13 cellular contexts compared by ENCODE assay signal in genomic region chr22:48259991-48260670, GRCh38.
DNase-seq lines count a peak whose midpoint lies in the region; ATAC-seq lines count a peak whose summit lies in the region.
"Had no signal": no experiment of that assay in that cellular context is flagged by ENCODE, and none has a peak within 500 bp of the region (broad histone marks: within the 10 kb centered on the region; RNA-seq: fewer than 3 reads in every experiment).

No MANE protein-coding gene starts in this region.

- no peaks in the 10 kb centered on the region for H3K4me1 Mint-ChIP-seq in stimulated activated memory B cell treated with anti-CD40 and anti-IgM and Interleukin-4, amounts not matched to agents 10 μg/mL and 1 μg/mL and 100 μg/mL, for 72 hours

- DNase-seq in DMS 273 (lab: John Stamatoyannopoulos, UW; ENCODE audit: unreplicated experiment) (peak; percentile 64), DMS 273 treated with DMSO at 0.1 percent for 48 hours (lab: John Stamatoyannopoulos, UW) (no peak), NCI-H446 (lab: John Stamatoyannopoulos, UW) (peak; percentile 75 to 90), cerebellar nuclear complex (lab: John Stamatoyannopoulos, UW) (peak; percentile 45 to 80), SIG-M5 (lab: John Stamatoyannopoulos, UW) (no peak)
- DNase-seq: CD8-positive, alpha-beta T cell; COR-L47; DMS53; GM23248 had no signal

- H3K36me3 Mint-ChIP-seq in stimulated activated memory B cell treated with anti-CD40 and anti-IgM and Interleukin-4, amounts not matched to agents 10 μg/mL and 1 μg/mL and 100 μg/mL, for 72 hours = no peaks in the 10 kb centered on the region
- H3K36me3 Mint-ChIP-seq: CD14-positive monocyte; CD8-positive, alpha-beta T cell had no signal

- peaks cover 11% of the 10 kb centered on the region for H3K27me3 Mint-ChIP-seq in stimulated activated memory B cell treated with anti-CD40 and anti-IgM and Interleukin-4, amounts not matched to agents 10 μg/mL and 1 μg/mL and 100 μg/mL, for 72 hours

- ATAC-seq in stimulated activated memory B cell treated with anti-CD40 and anti-IgM and Interleukin-4, amounts not matched to agents 10 μg/mL and 1 μg/mL and 100 μg/mL, for 72 hours = no peak
- no peak for ATAC-seq in HG02885 (IDR thresholded peaks at IDR 0.05; ENCODE audit: poor library complexity, unreplicated experiment)
- ATAC-seq: CD8-positive, alpha-beta T cell; HCT116 had no signal

- no peak overlapping the region for H3K27ac Mint-ChIP-seq in stimulated activated memory B cell treated with anti-CD40 and anti-IgM and Interleukin-4, amounts not matched to agents 10 μg/mL and 1 μg/mL and 100 μg/mL, for 72 hours
- H3K27ac Mint-ChIP-seq: CD14-positive monocyte; CD8-positive, alpha-beta T cell had no signal

- no peak overlapping the region for H3K4me3 Mint-ChIP-seq in stimulated activated memory B cell treated with anti-CD40 and anti-IgM and Interleukin-4, amounts not matched to agents 10 μg/mL and 1 μg/mL and 100 μg/mL, for 72 hours
- H3K4me3 Mint-ChIP-seq: CD14-positive monocyte; CD8-positive, alpha-beta T cell had no signal

- H3K9me3 Mint-ChIP-seq in stimulated activated memory B cell treated with anti-CD40 and anti-IgM and Interleukin-4, amounts not matched to agents 10 μg/mL and 1 μg/mL and 100 μg/mL, for 72 hours = no peaks in the 10 kb centered on the region
- H3K9me3 Mint-ChIP-seq: CD8-positive, alpha-beta T cell had no signal

Comparison
In these comparisons a context has a peak if more than half of its experiments do, and no peak if none do; other contexts are left out.
1. DNase-seq: peak in DMS 273 (single experiment), NCI-H446 (2 of 2) and cerebellar nuclear complex (2 of 2); none in DMS 273 treated with DMSO at 0.1 percent for 48 hours (single experiment) and SIG-M5 (single experiment).